In genomic region chr1:239918633-239919032, GRCh38 we compare ENCODE assay signal across 34 cellular contexts.
"Had no signal": no experiment of that assay in that cellular context is flagged by ENCODE, and none has a peak within 500 bp of the region (broad histone marks: within the 10 kb centered on the region; RNA-seq: fewer than 3 reads in every experiment).

No MANE protein-coding gene starts in this region.

- H3K4me1 ChIP-seq: ascending aorta had no signal

- H3K4me3 Mint-ChIP-seq: activated B cell treated with CpG ODN at 0.5 μM for 24 hours; activated CD4-positive, alpha-beta memory T cell treated with anti-CD3 and anti-CD28 coated beads for 36 hours; activated CD4-positive, alpha-beta T cell treated with anti-CD3 and anti-CD28 coated beads, Interleukin-2, amount 10 ng/mL, durations not matched to agents 24 days and 14 days; activated CD8-positive, alpha-beta T cell treated with anti-CD3 and anti-CD28 coated beads for 36 hours; activated naive CD4-positive, alpha-beta T cell treated with anti-CD3 and anti-CD28 coated beads, Interleukin-2, amount 10 ng/mL, durations not matched to agents 7 days and 5 days; activated naive CD4-positive, alpha-beta T cell treated with anti-CD3 and anti-CD28 coated beads, Interleukin-2, amount 50 U/mL, for 24 hours; activated naive CD8-positive, alpha-beta T cell; activated naive CD8-positive, alpha-beta T cell treated with anti-CD3 and anti-CD28 coated beads, Interleukin-2, amount 10 ng/mL, durations not matched to agents 7 days and 5 days; activated naive CD8-positive, alpha-beta T cell treated with anti-CD3 and anti-CD28 coated beads, Interleukin-2, amount 50 U/mL, for 24 hours; brain; central memory CD8-positive, alpha-beta T cell; T-helper 1 cell treated with Interleukin-12 subunit alpha and Interleukin-12 subunit beta and Interleukin-4 antibody, amounts not matched to agents 30 μg/mL and 1 μg/mL, for 36 hours; T-helper 2 cell treated with Interferon-gamma antibody and Interleukin-4, amounts not matched to agents 5 μg/mL and 100 μg/mL, for 36 hours had no signal

- H3K36me3 Mint-ChIP-seq: activated CD4-positive, alpha-beta memory T cell treated with anti-CD3 and anti-CD28 coated beads for 36 hours; activated naive CD4-positive, alpha-beta T cell treated with anti-CD3 and anti-CD28 coated beads, Interleukin-2, amount 10 ng/mL, durations not matched to agents 7 days and 5 days; activated naive CD4-positive, alpha-beta T cell treated with anti-CD3 and anti-CD28 coated beads, Interleukin-2, amount 50 U/mL, for 24 hours; activated naive CD8-positive, alpha-beta T cell; activated naive CD8-positive, alpha-beta T cell treated with anti-CD3 and anti-CD28 coated beads, Interleukin-2, amount 10 ng/mL, durations not matched to agents 7 days and 5 days; brain had no signal

- H3K27ac ChIP-seq: ascending aorta, cardiac muscle cell, VCaP had no signal

- H3K4me1 Mint-ChIP-seq: activated B cell treated with CpG ODN at 0.5 μM for 24 hours; activated naive CD4-positive, alpha-beta T cell treated with anti-CD3 and anti-CD28 coated beads, Interleukin-2, amount 10 ng/mL, durations not matched to agents 7 days and 5 days; activated naive CD4-positive, alpha-beta T cell treated with anti-CD3 and anti-CD28 coated beads, Interleukin-2, amount 50 U/mL, for 24 hours; brain; central memory CD8-positive, alpha-beta T cell had no signal

- H3K9me3 Mint-ChIP-seq: activated B cell treated with CpG ODN at 0.5 μM for 24 hours; activated CD4-positive, alpha-beta memory T cell treated with anti-CD3 and anti-CD28 coated beads for 36 hours; activated CD8-positive, alpha-beta T cell treated with anti-CD3 and anti-CD28 coated beads for 36 hours; activated naive CD4-positive, alpha-beta T cell treated with anti-CD3 and anti-CD28 coated beads, Interleukin-2, amount 10 ng/mL, durations not matched to agents 7 days and 5 days; activated naive CD4-positive, alpha-beta T cell treated with anti-CD3 and anti-CD28 coated beads, Interleukin-2, amount 50 U/mL, for 24 hours; activated naive CD8-positive, alpha-beta T cell treated with anti-CD3 and anti-CD28 coated beads, Interleukin-2, amount 10 ng/mL, durations not matched to agents 7 days and 5 days; activated naive CD8-positive, alpha-beta T cell treated with anti-CD3 and anti-CD28 coated beads, Interleukin-2, amount 50 U/mL, for 24 hours; activated T-helper 2 cell treated with anti-CD3 and anti-CD28 coated beads, Interferon-gamma antibody, Interleukin-2, Interleukin-4, amounts not matched to agents 10 μg/mL and 5 μg/mL and 100 μg/mL, durations not matched to agents 14 hours and 24 hours and 36 hours; central memory CD8-positive, alpha-beta T cell; T-helper 1 cell treated with Interleukin-12 subunit alpha and Interleukin-12 subunit beta and Interleukin-4 antibody, amounts not matched to agents 30 μg/mL and 1 μg/mL, for 36 hours; T-helper 2 cell treated with Interferon-gamma antibody and Interleukin-4, amounts not matched to agents 5 μg/mL and 100 μg/mL, for 36 hours had no signal

- H3K4me3 ChIP-seq: ascending aorta, cardiac muscle cell had no signal

- ATAC-seq: activated CD8-positive, alpha-beta T cell treated with anti-CD3 and anti-CD28 coated beads for 36 hours; activated naive CD8-positive, alpha-beta T cell treated with anti-CD3 and anti-CD28 coated beads, Interleukin-2, amount 50 U/mL, for 24 hours had no signal

- H3K27me3 ChIP-seq: ascending aorta, cardiac muscle cell had no signal

- H3K36me3 ChIP-seq: ascending aorta, cardiac muscle cell had no signal

- H3K27ac Mint-ChIP-seq: activated B cell treated with CpG ODN at 0.5 μM for 24 hours; activated CD4-positive, alpha-beta memory T cell treated with anti-CD3 and anti-CD28 coated beads for 36 hours; activated CD4-positive, alpha-beta T cell treated with anti-CD3 and anti-CD28 coated beads, Interleukin-2, amount 10 ng/mL, durations not matched to agents 24 days and 14 days; activated CD8-positive, alpha-beta T cell treated with anti-CD3 and anti-CD28 coated beads for 36 hours; activated naive CD4-positive, alpha-beta T cell treated with anti-CD3 and anti-CD28 coated beads, Interleukin-2, amount 10 ng/mL, durations not matched to agents 7 days and 5 days; activated naive CD4-positive, alpha-beta T cell treated with anti-CD3 and anti-CD28 coated beads, Interleukin-2, amount 50 U/mL, for 24 hours; activated naive CD8-positive, alpha-beta T cell; activated naive CD8-positive, alpha-beta T cell treated with anti-CD3 and anti-CD28 coated beads, Interleukin-2, amount 10 ng/mL, durations not matched to agents 7 days and 5 days; activated naive CD8-positive, alpha-beta T cell treated with anti-CD3 and anti-CD28 coated beads, Interleukin-2, amount 50 U/mL, for 24 hours; activated T-helper 2 cell treated with anti-CD3 and anti-CD28 coated beads, Interferon-gamma antibody, Interleukin-2, Interleukin-4, amounts not matched to agents 10 μg/mL and 5 μg/mL and 100 μg/mL, durations not matched to agents 14 hours and 24 hours and 36 hours; brain; T-helper 1 cell treated with Interleukin-12 subunit alpha and Interleukin-12 subunit beta and Interleukin-4 antibody, amounts not matched to agents 30 μg/mL and 1 μg/mL, for 36 hours; T-helper 2 cell treated with Interferon-gamma antibody and Interleukin-4, amounts not matched to agents 5 μg/mL and 100 μg/mL, for 36 hours had no signal

- H3K9me3 ChIP-seq: ascending aorta had no signal

- H3K27me3 Mint-ChIP-seq: activated B cell treated with CpG ODN at 0.5 μM for 24 hours; activated naive CD4-positive, alpha-beta T cell treated with anti-CD3 and anti-CD28 coated beads, Interleukin-2, amount 10 ng/mL, durations not matched to agents 7 days and 5 days; central memory CD8-positive, alpha-beta T cell had no signal

- DNase-seq: activated B cell treated with CpG ODN at 0.5 μM for 24 hours; activated CD4-positive, alpha-beta memory T cell treated with anti-CD3 and anti-CD28 coated beads for 36 hours; activated CD4-positive, alpha-beta T cell treated with anti-CD3 and anti-CD28 coated beads for 4 hours; activated CD4-positive, alpha-beta T cell treated with anti-CD3 and anti-CD28 coated beads, Interleukin-2, amount 10 ng/mL, durations not matched to agents 24 days and 14 days; activated CD4-positive, alpha-beta T cell treated with anti-CD3 and anti-CD28 coated beads, Interleukin-2, amount 50 U/mL, for 1 hour; activated CD4-positive, alpha-beta T cell treated with anti-CD3 and anti-CD28 coated beads, Interleukin-2, amount 50 U/mL, for 4 hours; activated CD4-positive, CD25-positive, alpha-beta regulatory T cell treated with anti-CD3 and anti-CD28 coated beads, Interleukin-2, amount 50 U/mL, for 72 hours; activated CD8-positive, alpha-beta memory T cell treated with anti-CD3 and anti-CD28 coated beads, Interleukin-2, amount 50 U/mL, for 4 hours; activated CD8-positive, alpha-beta T cell treated with anti-CD3 and anti-CD28 coated beads for 36 hours; activated effector memory CD4-positive, alpha-beta T cell treated with Interleukin-2 at 50 U/mL for 16 hours; activated gamma-delta T cell; activated naive CD4-positive, alpha-beta T cell treated with anti-CD3 and anti-CD28 coated beads, Interleukin-2, amount 10 ng/mL, durations not matched to agents 7 days and 5 days; activated naive CD4-positive, alpha-beta T cell treated with Interleukin-2 at 50 U/mL for 16 hours; activated naive CD8-positive, alpha-beta T cell treated with anti-CD3 and anti-CD28 coated beads, Interleukin-2, amount 10 ng/mL, durations not matched to agents 7 days and 5 days; activated naive CD8-positive, alpha-beta T cell treated with anti-CD3 and anti-CD28 coated beads, Interleukin-2, amount 50 U/mL, for 24 hours; activated T-cell treated with anti-CD3 and anti-CD28 coated beads for 4 hours; activated T-cell treated with anti-CD3 and anti-CD28 coated beads, Interleukin-2, amount 50 U/mL, for 1 hour; activated T-cell treated with anti-CD3 and anti-CD28 coated beads, Interleukin-2, amount 50 U/mL, for 48 hours; amygdala; anterior cingulate cortex; caudate nucleus; T-helper 1 cell; T-helper 2 cell; T-helper 9 cell had no signal
